ENCODE assay signal across 8 cellular contexts in the genomic region with DNA sequence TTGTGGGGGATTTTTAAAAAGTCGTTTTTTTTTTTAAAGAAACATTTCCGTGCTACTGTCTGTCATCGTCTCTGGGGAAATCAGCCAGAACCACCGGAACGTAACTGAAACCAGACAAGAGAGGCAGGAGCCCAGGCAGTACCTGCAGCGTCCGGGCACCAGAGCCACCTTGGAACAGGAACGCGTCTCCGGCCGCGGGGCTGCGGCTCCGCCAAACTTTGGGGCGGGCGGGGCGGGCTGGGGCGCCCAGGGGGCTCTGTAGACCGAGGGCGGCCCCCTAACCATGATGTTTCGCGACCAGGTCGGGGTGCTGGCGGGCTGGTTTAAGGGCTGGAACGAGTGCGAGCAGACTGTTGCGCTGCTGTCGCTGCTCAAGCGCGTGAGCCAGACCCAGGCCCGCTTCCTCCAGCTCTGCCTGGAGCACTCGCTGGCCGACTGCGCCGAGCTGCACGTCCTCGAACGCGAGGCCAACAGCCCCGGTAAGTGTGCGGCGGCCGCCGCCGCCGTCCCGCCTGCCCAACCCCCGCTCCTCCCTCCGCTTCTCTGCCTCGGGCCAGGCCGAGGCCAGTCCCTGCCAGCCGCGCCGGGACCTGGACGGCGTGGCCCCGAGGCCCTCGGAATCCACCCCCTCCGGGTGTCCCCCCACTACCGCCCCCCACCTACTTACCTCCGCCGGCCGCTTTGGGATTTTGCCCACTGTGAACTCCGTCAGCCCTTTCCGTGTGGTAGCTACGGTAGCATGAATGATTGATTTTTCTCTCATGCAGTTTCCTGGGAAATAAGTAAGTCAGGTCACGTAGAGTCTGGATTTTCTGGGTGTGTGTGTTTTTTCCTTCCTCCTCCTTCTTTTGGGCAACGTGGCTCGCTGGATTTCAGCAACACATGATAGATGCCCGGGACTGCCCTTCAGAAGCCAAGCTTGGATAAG. TPM values are rescaled to one million over a fixed set of nuclear protein-coding genes. Genes with fewer than 3 reads are reported as not detected.
A peak's percentile ranks its signal among the peaks of the same experiment; 100 is the strongest.
DNase-seq lines count a peak whose midpoint lies in the region; ATAC-seq and TF ChIP-seq lines count a peak whose summit lies in the region.

No MANE protein-coding gene starts in this region.

- DNase-seq in NCI-H345 (lab: John Stamatoyannopoulos, UW) (peak; percentile 42), NCI-H345 treated with DMSO at 0.1 percent for 48 hours (lab: John Stamatoyannopoulos, UW; ENCODE audit: unreplicated experiment) (no peak), NCI-H526 treated with DMSO at 0.1 percent for 48 hours (lab: John Stamatoyannopoulos, UW) (peak; percentile 16), fibroblast of lung (ENCODE audit: low read depth in 2 of 2) (peak; percentile 54 to 71), myocyte (ENCODE audit: low read depth) (peak; percentile 52), thoracic aorta (ENCODE audit: low spot score) (no peak), OCI-M1 (lab: John Stamatoyannopoulos, UW) (no peak)
- DNase-seq in activated T-helper 1 cell treated with anti-CD3 and anti-CD28 coated beads, Interleukin-12 subunit alpha, Interleukin-12 subunit beta, Interleukin-2, Interleukin-4 antibody, amounts not matched to agents 30 ng/mL and 10 ng/mL and 1 ng/mL, durations not matched to agents 14 hours and 24 hours and 36 hours (ENCODE audit: low spot score) = peak; percentile 14

- no peaks in the 10 kb centered on the region for H3K9me3 ChIP-seq in fibroblast of lung (ENCODE audit: control insufficient read depth, insufficient read depth, low read depth, low read length)
- H3K9me3 ChIP-seq in thoracic aorta = no peaks in the 10 kb centered on the region

- peaks cover 9% of the 10 kb centered on the region for H3K9me3 Mint-ChIP-seq in activated T-helper 1 cell treated with anti-CD3 and anti-CD28 coated beads, Interleukin-12 subunit alpha, Interleukin-12 subunit beta, Interleukin-2, Interleukin-4 antibody, amounts not matched to agents 30 ng/mL and 10 ng/mL and 1 ng/mL, durations not matched to agents 14 hours and 24 hours and 36 hours

- intact Hi-C loops in activated T-helper 1 cell treated with anti-CD3 and anti-CD28 coated beads, Interleukin-12 subunit alpha, Interleukin-12 subunit beta, Interleukin-2, Interleukin-4 antibody, amounts not matched to agents 30 ng/mL and 10 ng/mL and 1 ng/mL, durations not matched to agents 14 hours and 24 hours and 36 hours (cut with micrococcal nuclease) = no loop called here

- ATAC-seq in thoracic aorta (ENCODE audit: insufficient number of reproducible peaks, low FRiP score, low read depth) = no peak

- H3K36me3 ChIP-seq in fibroblast of lung (ENCODE audit: control insufficient read depth, insufficient read depth, low read length) = peaks cover 2% of the 10 kb centered on the region
- peaks cover 8% of the 10 kb centered on the region for H3K36me3 ChIP-seq in thoracic aorta

- TF ChIP-seq CTCF in fibroblast of lung (conservative IDR thresholded peaks at IDR 0.05 in 1 of 2, IDR thresholded peaks at IDR 0.05 in 1 of 2; ENCODE audit: low read depth in 1 of 2, low read length in 2 of 2) = no peak
- peak; percentile 11 for TF ChIP-seq CTCF in thoracic aorta (IDR thresholded peaks at IDR 0.05)

- H3K36me3 Mint-ChIP-seq in activated T-helper 1 cell treated with anti-CD3 and anti-CD28 coated beads, Interleukin-12 subunit alpha, Interleukin-12 subunit beta, Interleukin-2, Interleukin-4 antibody, amounts not matched to agents 30 ng/mL and 10 ng/mL and 1 ng/mL, durations not matched to agents 14 hours and 24 hours and 36 hours (ENCODE audit: low read depth) = peaks cover 1% of the 10 kb centered on the region

- peaks cover 21% of the 10 kb centered on the region for H3K4me1 Mint-ChIP-seq in activated T-helper 1 cell treated with anti-CD3 and anti-CD28 coated beads, Interleukin-12 subunit alpha, Interleukin-12 subunit beta, Interleukin-2, Interleukin-4 antibody, amounts not matched to agents 30 ng/mL and 10 ng/mL and 1 ng/mL, durations not matched to agents 14 hours and 24 hours and 36 hours (ENCODE audit: low read depth)

- peaks cover 51% of the 10 kb centered on the region for H3K27me3 Mint-ChIP-seq in activated T-helper 1 cell treated with anti-CD3 and anti-CD28 coated beads, Interleukin-12 subunit alpha, Interleukin-12 subunit beta, Interleukin-2, Interleukin-4 antibody, amounts not matched to agents 30 ng/mL and 10 ng/mL and 1 ng/mL, durations not matched to agents 14 hours and 24 hours and 36 hours (ENCODE audit: insufficient read depth)

- H2AFZ ChIP-seq in fibroblast of lung (ENCODE audit: low read length) = no peak overlapping the region

- H3K4me2 ChIP-seq in fibroblast of lung (ENCODE audit: extremely low read depth, insufficient read depth, low read length) = peak overlapping the region; percentile 44

- peak overlapping the region; percentile 90 for H3K4me3 Mint-ChIP-seq in activated T-helper 1 cell treated with anti-CD3 and anti-CD28 coated beads, Interleukin-12 subunit alpha, Interleukin-12 subunit beta, Interleukin-2, Interleukin-4 antibody, amounts not matched to agents 30 ng/mL and 10 ng/mL and 1 ng/mL, durations not matched to agents 14 hours and 24 hours and 36 hours

- H3K79me2 ChIP-seq in fibroblast of lung (ENCODE audit: control insufficient read depth, insufficient read depth, low read length) = peaks cover 63% of the 10 kb centered on the region

- peak overlapping the region; percentile 70 to 88 (median 80) for H3K4me3 ChIP-seq in fibroblast of lung (replicated peaks in 1 of 4; ENCODE audit: control extremely low read depth in 1 of 4, insufficient read depth in 1 of 4, low read depth in 3 of 4, low read length in 4 of 4)
- peak overlapping the region; percentile 97 for H3K4me3 ChIP-seq in thoracic aorta

- peak overlapping the region; percentile 77 for H3K27ac Mint-ChIP-seq in activated T-helper 1 cell treated with anti-CD3 and anti-CD28 coated beads, Interleukin-12 subunit alpha, Interleukin-12 subunit beta, Interleukin-2, Interleukin-4 antibody, amounts not matched to agents 30 ng/mL and 10 ng/mL and 1 ng/mL, durations not matched to agents 14 hours and 24 hours and 36 hours

- H3K9ac ChIP-seq in fibroblast of lung (ENCODE audit: insufficient read depth, low read length) = peak overlapping the region; percentile 98

- no peaks in the 10 kb centered on the region for H4K20me1 ChIP-seq in fibroblast of lung (ENCODE audit: control insufficient read depth, extremely low read depth, insufficient read depth, low read length)

- H3K27me3 ChIP-seq in fibroblast of lung (ENCODE audit: control insufficient read depth, insufficient read depth, low read length) (no peaks in the 10 kb centered on the region), thoracic aorta (replicated peaks; ENCODE audit: insufficient read depth) (no peaks in the 10 kb centered on the region)

- H3K4me1 ChIP-seq in fibroblast of lung (ENCODE audit: control insufficient read depth, extremely low read depth, insufficient read depth, low read length) = peaks cover 14% of the 10 kb centered on the region
- peaks cover 19 to 39% of the 10 kb centered on the region in 2 donors for H3K4me1 ChIP-seq in thoracic aorta (ENCODE audit: control insufficient read depth in 1 of 2, low read depth in 2 of 2)

- peak overlapping the region; percentile 95 for H3K27ac ChIP-seq in fibroblast of lung (ENCODE audit: insufficient read depth, low read length)
- peak overlapping the region; percentile 99 for H3K27ac ChIP-seq in thoracic aorta

RNA-seq across cellular contexts. Expression of a gene that starts 1.0 kb away (rescaled TPM):
- 1.8 TPM in 2 replicates for total RNA-seq in activated T-helper 1 cell treated with anti-CD3 and anti-CD28 coated beads, Interleukin-12 subunit alpha, Interleukin-12 subunit beta, Interleukin-2, Interleukin-4 antibody, amounts not matched to agents 30 ng/mL and 10 ng/mL and 1 ng/mL, durations not matched to agents 14 hours and 24 hours and 36 hours
- total RNA-seq in fibroblast of lung (25.9 and 39.8 TPM in 2 replicates), myocyte (41.3 and 83.2 TPM in 2 replicates), thoracic aorta (100 to 1,000 TPM; 142 to 172 TPM)
- 9.3 and 12.2 TPM in 2 replicates for polyA plus RNA-seq in fibroblast of lung
- 25.1 and 29.4 TPM in 2 replicates for polyA plus RNA-seq in fibroblast of lung (2012)
- polyA minus RNA-seq in fibroblast of lung (ENCODE audit: low replicate concordance) = 52.1 and 114 TPM in 2 replicates
- polyA plus RNA-seq in myocyte (2012) = 25.3 TPM

RNA-seq across cellular contexts. Expression of a gene that starts 58.2 kb away (rescaled TPM):
- 8.5 and 13.2 TPM in 2 replicates for total RNA-seq in activated T-helper 1 cell treated with anti-CD3 and anti-CD28 coated beads, Interleukin-12 subunit alpha, Interleukin-12 subunit beta, Interleukin-2, Interleukin-4 antibody, amounts not matched to agents 30 ng/mL and 10 ng/mL and 1 ng/mL, durations not matched to agents 14 hours and 24 hours and 36 hours
- total RNA-seq in fibroblast of lung (18.2 and 23.0 TPM in 2 replicates), myocyte (13.7 and 20.8 TPM in 2 replicates), thoracic aorta (10 to 100 TPM; 15.2 to 42.2 TPM)
- polyA plus RNA-seq in fibroblast of lung = 11.7 and 15.8 TPM in 2 replicates
- 16.4 and 18.5 TPM in 2 replicates for polyA plus RNA-seq in fibroblast of lung (2012)
- polyA minus RNA-seq in fibroblast of lung (ENCODE audit: low replicate concordance) = 0.74 and 1.3 TPM in 2 replicates
- 12.0 TPM for polyA plus RNA-seq in myocyte (2012)

Comparison
In these comparisons a context has a peak if more than half of its experiments do, and no peak if none do; other contexts are left out.
1. DNase-seq: peak in NCI-H345 (single experiment), NCI-H526 treated with DMSO at 0.1 percent for 48 hours (single experiment), activated T-helper 1 cell treated with anti-CD3 and anti-CD28 coated beads, Interleukin-12 subunit alpha, Interleukin-12 subunit beta, Interleukin-2, Interleukin-4 antibody, amounts not matched to agents 30 ng/mL and 10 ng/mL and 1 ng/mL, durations not matched to agents 14 hours and 24 hours and 36 hours (single experiment), fibroblast of lung (2 of 2) and myocyte (single experiment); none in NCI-H345 treated with DMSO at 0.1 percent for 48 hours (single experiment), thoracic aorta (single experiment) and OCI-M1 (single experiment).